ENCODE assay signal across 16 cellular contexts in genomic region chr3:142613491-142613890, GRCh38. TPM values are rescaled to one million over a fixed set of nuclear protein-coding genes. Genes with fewer than 3 reads are reported as not detected.
A peak's percentile ranks its signal among the peaks of the same experiment; 100 is the strongest.
DNase-seq lines count a peak whose midpoint lies in the region; ATAC-seq, FAIRE-seq and TF ChIP-seq lines count a peak whose summit lies in the region.
"Had no signal": no experiment of that assay in that cellular context is flagged by ENCODE, and none has a peak within 500 bp of the region (broad histone marks: within the 10 kb centered on the region; RNA-seq: fewer than 3 reads in every experiment).

No MANE protein-coding gene starts in this region.

- peaks cover 13 to 15% of the 10 kb centered on the region in 2 donors for H3K4me1 Mint-ChIP-seq in natural killer cell

- in situ Hi-C loops in SK-MEL-5 (cut with HindIII; ENCODE audit: low pct_unique_long_range_greater_than_20kb, low sequenced_read_pairs): no loop called here

- FAIRE-seq in pancreas (lab: Jason Lieb, UNC): peak; percentile 61

- H3K27me3 ChIP-seq in pancreas: no peaks in the 10 kb centered on the region
- no peaks in the 10 kb centered on the region for H3K27me3 ChIP-seq in psoas muscle (ENCODE audit: insufficient read depth in 3 of 3, low read length in 2 of 3)

- no peak overlapping the region for H3K27ac Mint-ChIP-seq in natural killer cell
- H3K27ac Mint-ChIP-seq: CD8-positive, alpha-beta T cell; H9 had no signal

- no peak for TF ChIP-seq CTCF in pancreas (IDR thresholded peaks at IDR 0.05)
- no peak for TF ChIP-seq CTCF in natural killer cell (IDR thresholded peaks at IDR 0.05)
- no peak for TF ChIP-seq CTCF in psoas muscle (IDR thresholded peaks at IDR 0.05)

- ATAC-seq in pancreas (peak in 1 of 4 donors; percentile 25), natural killer cell (no peak), psoas muscle (no peak)
- ATAC-seq: CD8-positive, alpha-beta T cell had no signal

- 78 to 90% methylated on average over 1 of the region's 1 CpG for WGBS in pancreas, 2 donors
- 86 to 100% (median 95%) methylated on average over 1 of the region's 1 CpG for WGBS in psoas muscle, 3 donors

- H3K27ac ChIP-seq in epithelial cell of prostate (peak overlapping the region; percentile 62), pancreas (no peak overlapping the region), psoas muscle (no peak overlapping the region)

- DNase-seq in HT1080 (ENCODE audit: low read depth) (peak; percentile 71), SK-MEL-5 (ENCODE audit: low read depth, low spot score) (peak; percentile 46), epithelial cell of prostate (ENCODE audit: low read depth, low spot score) (peak; percentile 51), pancreas (no peak), natural killer cell (no peak), NCI-H2081 (lab: John Stamatoyannopoulos, UW) (no peak), psoas muscle (no peak)
- DNase-seq in activated effector memory CD4-positive, alpha-beta T cell treated with anti-CD3 and anti-CD28 coated beads, Interleukin-2, amount 50 U/mL, for 16 hours: no peak
- DNase-seq: CD8-positive, alpha-beta T cell; H9; IMR-90; Kasumi-1; MV-4-11; NCI-H1436; NCI-H2029 treated with DMSO at 0.1 percent for 48 hours; NCI-H526 had no signal

- no peaks in the 10 kb centered on the region for H3K9me3 Mint-ChIP-seq in natural killer cell
- H3K9me3 Mint-ChIP-seq: CD8-positive, alpha-beta T cell; H9 had no signal

- intact Hi-C loops in pancreas (cut with DNase I) (no loop called here), natural killer cell (cut with micrococcal nuclease) (no loop called here), psoas muscle (cut with DNase I) (no loop called here)

- H3K4me1 ChIP-seq in pancreas (no peaks in the 10 kb centered on the region), psoas muscle (no peaks in the 10 kb centered on the region)

- H3K36me3 ChIP-seq in pancreas (no peaks in the 10 kb centered on the region), psoas muscle (ENCODE audit: insufficient read depth in 1 of 2, low read depth in 1 of 2) (no peaks in the 10 kb centered on the region)

- H3K4me3 ChIP-seq in pancreas: no peak overlapping the region
- H3K4me3 ChIP-seq in psoas muscle: no peak overlapping the region

- H3K36me3 Mint-ChIP-seq in natural killer cell: no peaks in the 10 kb centered on the region
- H3K36me3 Mint-ChIP-seq: CD8-positive, alpha-beta T cell had no signal

- no peak overlapping the region for H3K4me3 Mint-ChIP-seq in natural killer cell
- H3K4me3 Mint-ChIP-seq: CD8-positive, alpha-beta T cell; H9 had no signal

- H3K27me3 Mint-ChIP-seq in natural killer cell (ENCODE audit: low read depth in 2 of 2): peaks cover 0 to under 1% of the 10 kb centered on the region in 2 donors

- H3K9me3 ChIP-seq in pancreas (no peaks in the 10 kb centered on the region), psoas muscle (no peaks in the 10 kb centered on the region)

RNA-seq across cellular contexts. Expression of gene PLS1, which starts 17.3 kb away (rescaled TPM):
- 20.8 and 24.8 TPM in 2 replicates for total RNA-seq in HT1080 (2014; rRNA removed; shearing (Covaris generic))
- polyA plus RNA-seq in HT1080 (2015; cell fraction: cytosol; rRNA removed): 12.1 and 14.6 TPM in 2 replicates
- polyA plus RNA-seq in HT1080 (2015; cell fraction: nucleus; rRNA removed): 22.6 and 23.4 TPM in 2 replicates
- total RNA-seq in SK-MEL-5 (2014; rRNA removed; shearing (Covaris generic)): 7.4 and 10.5 TPM in 2 replicates
- polyA plus RNA-seq in SK-MEL-5 (2015; cell fraction: cytosol; rRNA removed): 7.1 and 9.5 TPM in 2 replicates
- polyA plus RNA-seq in SK-MEL-5 (2015; cell fraction: nucleus; rRNA removed): 5.1 and 8.2 TPM in 2 replicates
- total RNA-seq in pancreas: 10 to 100 TPM in 3 of 6 donors, 1 to 10 TPM in 3; 7.6 to 23.6 (median 11.4) TPM
- 10 to 100 TPM in 1 of 2 donors, 1 to 10 TPM in 1; 3.0 to 10.6 TPM for polyA plus RNA-seq in pancreas
- 1 to 10 TPM; 1.2 to 2.6 (median 1.6) TPM for total RNA-seq in natural killer cell
- total RNA-seq in psoas muscle: under 1 TPM; 0.24 to 0.58 (median 0.38) TPM
- polyA plus RNA-seq in psoas muscle: 1 to 10 TPM in 2 of 3 donors, under 1 TPM in 1; 0.59 to 2.2 (median 1.1) TPM

RNA-seq across cellular contexts. Expression of gene ATR, which starts 35.0 kb away (rescaled TPM):
- total RNA-seq in HT1080 (2014; rRNA removed; shearing (Covaris generic)): 32.8 and 33.5 TPM in 2 replicates
- polyA plus RNA-seq in HT1080 (2015; cell fraction: cytosol; rRNA removed): 19.3 and 22.8 TPM in 2 replicates
- 109 and 116 TPM in 2 replicates for polyA plus RNA-seq in HT1080 (2015; cell fraction: nucleus; rRNA removed)
- 26.0 and 33.5 TPM in 2 replicates for total RNA-seq in SK-MEL-5 (2014; rRNA removed; shearing (Covaris generic))
- 13.2 and 27.0 TPM in 2 replicates for polyA plus RNA-seq in SK-MEL-5 (2015; cell fraction: cytosol; rRNA removed)
- 138 and 171 TPM in 2 replicates for polyA plus RNA-seq in SK-MEL-5 (2015; cell fraction: nucleus; rRNA removed)
- total RNA-seq in pancreas: 10 to 100 TPM in 2 of 6 donors, 1 to 10 TPM in 4; 8.2 to 16.6 (median 9.6) TPM
- polyA plus RNA-seq in pancreas: 10 to 100 TPM; 12.6 to 15.4 TPM
- total RNA-seq in natural killer cell: 10 to 100 TPM; 39.9 to 47.9 (median 45.8) TPM
- total RNA-seq in psoas muscle: 10 to 100 TPM in 2 of 4 donors, 1 to 10 TPM in 2; 7.5 to 11.1 (median 9.0) TPM
- polyA plus RNA-seq in psoas muscle: 1 to 10 TPM; 3.7 to 6.7 (median 4.7) TPM

Comparison
In these comparisons a context has a peak if more than half of its experiments do, and no peak if none do; other contexts are left out.
1. DNase-seq: peak in HT1080 (single experiment), SK-MEL-5 (single experiment) and epithelial cell of prostate (single experiment); none in pancreas (0 of 6), activated effector memory CD4-positive, alpha-beta T cell treated with anti-CD3 and anti-CD28 coated beads, Interleukin-2, amount 50 U/mL, for 16 hours (single experiment), natural killer cell (single experiment), NCI-H2081 (0 of 2) and psoas muscle (0 of 2).